Comparison of ENCODE assay signal across 13 cellular contexts in genomic region chr3:39127296-39127906, GRCh38. TPM values are rescaled to one million over a fixed set of nuclear protein-coding genes. Genes with fewer than 3 reads are reported as not detected.
DNase-seq lines count a peak whose midpoint lies in the region; ATAC-seq lines count a peak whose summit lies in the region.
"Had no signal": no experiment of that assay in that cellular context is flagged by ENCODE, and none has a peak within 500 bp of the region (broad histone marks: within the 10 kb centered on the region; RNA-seq: fewer than 3 reads in every experiment).

No MANE protein-coding gene starts in this region.

- peak overlapping the region; percentile 40 for H3K4me3 Mint-ChIP-seq in activated naive CD8-positive, alpha-beta T cell treated with anti-CD3 and anti-CD28 coated beads, Interleukin-2, amount 10 ng/mL, durations not matched to agents 7 days and 5 days
- no peak overlapping the region for H3K4me3 Mint-ChIP-seq in activated naive CD8-positive, alpha-beta T cell treated with anti-CD3 and anti-CD28 coated beads for 36 hours
- H3K4me3 Mint-ChIP-seq in dendritic cell treated with granulocyte-macrophage colony-stimulating factor and Interleukin-4, amounts not matched to agents 40 ng/mL and 50 ng/mL, for 4 days, result no peak overlapping the region
- no peak overlapping the region for H3K4me3 Mint-ChIP-seq in stimulated activated naive B cell treated with anti-CD40 and anti-IgM and Interleukin-4, amounts not matched to agents 10 μg/mL and 1 μg/mL and 100 μg/mL, for 72 hours
- H3K4me3 Mint-ChIP-seq: activated T-cell treated with anti-CD3 and anti-CD28 coated beads, Interleukin-2, amount 50 U/mL, for 72 hours had no signal

- peak; percentile 0 for DNase-seq in DMS53 (lab: John Stamatoyannopoulos, UW)
- DNase-seq in DMS53 treated with DMSO at 0.1 percent for 48 hours (lab: John Stamatoyannopoulos, UW; ENCODE audit: unreplicated experiment), result no peak
- peak; percentile 32 for DNase-seq in activated naive CD8-positive, alpha-beta T cell treated with anti-CD3 and anti-CD28 coated beads, Interleukin-2, amount 10 ng/mL, durations not matched to agents 7 days and 5 days
- DNase-seq in activated naive CD8-positive, alpha-beta T cell treated with anti-CD3 and anti-CD28 coated beads for 36 hours, result no peak
- DNase-seq in stimulated activated naive B cell treated with anti-CD40 and anti-IgM and Interleukin-4, amounts not matched to agents 10 μg/mL and 1 μg/mL and 100 μg/mL, for 72 hours, result no peak
- DNase-seq: 8988T, NCI-H1694 treated with DMSO at 0.1 percent for 48 hours, NCI-H774, tibial artery had no signal

- POLR2A ChIA-PET in activated naive CD8-positive, alpha-beta T cell treated with anti-CD3 and anti-CD28 coated beads, Interleukin-2, amount 10 ng/mL, durations not matched to agents 7 days and 5 days (lab: Charles Lee), result interaction anchor here (1.0 to 3.9 kb wide), 4 partner anchors 18 to 161 kb away, joined by 3 to 15 read pairs (median 8); partner anchors contain the start of gene TTC21A

- no peaks in the 10 kb centered on the region for H3K9me3 Mint-ChIP-seq in activated naive CD8-positive, alpha-beta T cell treated with anti-CD3 and anti-CD28 coated beads, Interleukin-2, amount 10 ng/mL, durations not matched to agents 7 days and 5 days
- H3K9me3 Mint-ChIP-seq in activated naive CD8-positive, alpha-beta T cell treated with anti-CD3 and anti-CD28 coated beads for 36 hours, result no peaks in the 10 kb centered on the region
- H3K9me3 Mint-ChIP-seq in dendritic cell treated with granulocyte-macrophage colony-stimulating factor and Interleukin-4, amounts not matched to agents 40 ng/mL and 50 ng/mL, for 4 days, result no peaks in the 10 kb centered on the region
- no peaks in the 10 kb centered on the region for H3K9me3 Mint-ChIP-seq in stimulated activated naive B cell treated with anti-CD40 and anti-IgM and Interleukin-4, amounts not matched to agents 10 μg/mL and 1 μg/mL and 100 μg/mL, for 72 hours
- H3K9me3 Mint-ChIP-seq: activated T-cell treated with anti-CD3 and anti-CD28 coated beads, Interleukin-2, amount 50 U/mL, for 72 hours had no signal

- H3K4me1 Mint-ChIP-seq in activated naive CD8-positive, alpha-beta T cell treated with anti-CD3 and anti-CD28 coated beads, Interleukin-2, amount 10 ng/mL, durations not matched to agents 7 days and 5 days, result peaks cover 25% of the 10 kb centered on the region
- H3K4me1 Mint-ChIP-seq in activated naive CD8-positive, alpha-beta T cell treated with anti-CD3 and anti-CD28 coated beads for 36 hours, result peaks cover 15% of the 10 kb centered on the region
- peaks cover 45% of the 10 kb centered on the region for H3K4me1 Mint-ChIP-seq in dendritic cell treated with granulocyte-macrophage colony-stimulating factor and Interleukin-4, amounts not matched to agents 40 ng/mL and 50 ng/mL, for 4 days (ENCODE audit: low read depth)
- peaks cover 37 to 50% of the 10 kb centered on the region in 2 donors for H3K4me1 Mint-ChIP-seq in stimulated activated naive B cell treated with anti-CD40 and anti-IgM and Interleukin-4, amounts not matched to agents 10 μg/mL and 1 μg/mL and 100 μg/mL, for 72 hours

- peaks cover 15% of the 10 kb centered on the region for H3K27me3 Mint-ChIP-seq in activated naive CD8-positive, alpha-beta T cell treated with anti-CD3 and anti-CD28 coated beads, Interleukin-2, amount 10 ng/mL, durations not matched to agents 7 days and 5 days
- H3K27me3 Mint-ChIP-seq in activated naive CD8-positive, alpha-beta T cell treated with anti-CD3 and anti-CD28 coated beads for 36 hours, result no peaks in the 10 kb centered on the region
- peaks cover 4% of the 10 kb centered on the region for H3K27me3 Mint-ChIP-seq in dendritic cell treated with granulocyte-macrophage colony-stimulating factor and Interleukin-4, amounts not matched to agents 40 ng/mL and 50 ng/mL, for 4 days
- H3K27me3 Mint-ChIP-seq in stimulated activated naive B cell treated with anti-CD40 and anti-IgM and Interleukin-4, amounts not matched to agents 10 μg/mL and 1 μg/mL and 100 μg/mL, for 72 hours, result no peaks in the 10 kb centered on the region

- H3K27ac Mint-ChIP-seq in activated naive CD8-positive, alpha-beta T cell treated with anti-CD3 and anti-CD28 coated beads, Interleukin-2, amount 10 ng/mL, durations not matched to agents 7 days and 5 days, result peak overlapping the region; percentile 17
- no peak overlapping the region for H3K27ac Mint-ChIP-seq in activated naive CD8-positive, alpha-beta T cell treated with anti-CD3 and anti-CD28 coated beads for 36 hours
- peak overlapping the region; percentile 18 for H3K27ac Mint-ChIP-seq in dendritic cell treated with granulocyte-macrophage colony-stimulating factor and Interleukin-4, amounts not matched to agents 40 ng/mL and 50 ng/mL, for 4 days
- H3K27ac Mint-ChIP-seq in stimulated activated naive B cell treated with anti-CD40 and anti-IgM and Interleukin-4, amounts not matched to agents 10 μg/mL and 1 μg/mL and 100 μg/mL, for 72 hours, result peak overlapping the region; percentile 67
- H3K27ac Mint-ChIP-seq: activated T-cell treated with anti-CD3 and anti-CD28 coated beads, Interleukin-2, amount 50 U/mL, for 72 hours had no signal

- intact Hi-C loops in dendritic cell treated with granulocyte-macrophage colony-stimulating factor and Interleukin-4, amounts not matched to agents 40 ng/mL and 50 ng/mL, for 4 days (cut with micrococcal nuclease), result no loop called here

- peak; percentile 32 for ATAC-seq in activated naive CD8-positive, alpha-beta T cell treated with anti-CD3 and anti-CD28 coated beads, Interleukin-2, amount 10 ng/mL, durations not matched to agents 7 days and 5 days (ENCODE audit: low read depth)
- ATAC-seq in stimulated activated naive B cell treated with anti-CD40 and anti-IgM and Interleukin-4, amounts not matched to agents 10 μg/mL and 1 μg/mL and 100 μg/mL, for 72 hours (replicated peaks), result peak; percentile 32 to 40
- ATAC-seq in GM21528 (IDR thresholded peaks at IDR 0.05; ENCODE audit: low FRiP score, unreplicated experiment), result no peak
- no peak for ATAC-seq in HG03432 (IDR thresholded peaks at IDR 0.05; ENCODE audit: unreplicated experiment)

- H3K36me3 Mint-ChIP-seq in activated naive CD8-positive, alpha-beta T cell treated with anti-CD3 and anti-CD28 coated beads, Interleukin-2, amount 10 ng/mL, durations not matched to agents 7 days and 5 days, result no peaks in the 10 kb centered on the region
- no peaks in the 10 kb centered on the region for H3K36me3 Mint-ChIP-seq in activated naive CD8-positive, alpha-beta T cell treated with anti-CD3 and anti-CD28 coated beads for 36 hours
- peaks cover 7% of the 10 kb centered on the region for H3K36me3 Mint-ChIP-seq in dendritic cell treated with granulocyte-macrophage colony-stimulating factor and Interleukin-4, amounts not matched to agents 40 ng/mL and 50 ng/mL, for 4 days (ENCODE audit: low read depth)
- peaks cover 4 to 6% of the 10 kb centered on the region in 2 donors for H3K36me3 Mint-ChIP-seq in stimulated activated naive B cell treated with anti-CD40 and anti-IgM and Interleukin-4, amounts not matched to agents 10 μg/mL and 1 μg/mL and 100 μg/mL, for 72 hours

RNA-seq across cellular contexts. Expression of gene TTC21A, which starts 19.9 kb away (rescaled TPM):
- total RNA-seq in activated naive CD8-positive, alpha-beta T cell treated with anti-CD3 and anti-CD28 coated beads, Interleukin-2, amount 10 ng/mL, durations not matched to agents 7 days and 5 days, result 1 to 10 TPM; 2.7 to 4.5 TPM
- total RNA-seq in activated naive CD8-positive, alpha-beta T cell treated with anti-CD3 and anti-CD28 coated beads for 36 hours, result under 1 TPM; 0.42 to 0.78 TPM

RNA-seq across cellular contexts. Expression of gene GORASP1, which starts 20.0 kb away (rescaled TPM):
- total RNA-seq in activated naive CD8-positive, alpha-beta T cell treated with anti-CD3 and anti-CD28 coated beads, Interleukin-2, amount 10 ng/mL, durations not matched to agents 7 days and 5 days, result 10 to 100 TPM; 25.1 to 28.1 TPM
- 10 to 100 TPM; 11.5 to 11.9 TPM for total RNA-seq in activated naive CD8-positive, alpha-beta T cell treated with anti-CD3 and anti-CD28 coated beads for 36 hours

RNA-seq across cellular contexts. Expression of gene CSRNP1, which starts 26.0 kb away (rescaled TPM):
- total RNA-seq in activated naive CD8-positive, alpha-beta T cell treated with anti-CD3 and anti-CD28 coated beads, Interleukin-2, amount 10 ng/mL, durations not matched to agents 7 days and 5 days, result 10 to 100 TPM; 15.8 to 16.5 TPM
- total RNA-seq in activated naive CD8-positive, alpha-beta T cell treated with anti-CD3 and anti-CD28 coated beads for 36 hours, result 10 to 100 TPM; 53.4 to 54.8 TPM

Comparison
In these comparisons a context has a peak if more than half of its experiments do, and no peak if none do; other contexts are left out.
1. DNase-seq: peak in DMS53 (single experiment) and activated naive CD8-positive, alpha-beta T cell treated with anti-CD3 and anti-CD28 coated beads, Interleukin-2, amount 10 ng/mL, durations not matched to agents 7 days and 5 days (single experiment); none in DMS53 treated with DMSO at 0.1 percent for 48 hours (single experiment), activated naive CD8-positive, alpha-beta T cell treated with anti-CD3 and anti-CD28 coated beads for 36 hours (single experiment) and stimulated activated naive B cell treated with anti-CD40 and anti-IgM and Interleukin-4, amounts not matched to agents 10 μg/mL and 1 μg/mL and 100 μg/mL, for 72 hours (single experiment).
2. ATAC-seq: peak in activated naive CD8-positive, alpha-beta T cell treated with anti-CD3 and anti-CD28 coated beads, Interleukin-2, amount 10 ng/mL, durations not matched to agents 7 days and 5 days (single experiment) and stimulated activated naive B cell treated with anti-CD40 and anti-IgM and Interleukin-4, amounts not matched to agents 10 μg/mL and 1 μg/mL and 100 μg/mL, for 72 hours (2 of 2); none in GM21528 (single experiment) and HG03432 (single experiment).